18 cellular contexts compared by ENCODE assay signal in genomic region chr11:65946655-65947054, GRCh38. TPM values are rescaled to one million over a fixed set of nuclear protein-coding genes. Genes with fewer than 3 reads are reported as not detected.
DNase-seq lines count a peak whose midpoint lies in the region; ATAC-seq and TF ChIP-seq lines count a peak whose summit lies in the region.
"Had no signal": no experiment of that assay in that cellular context is flagged by ENCODE, and none has a peak within 500 bp of the region (broad histone marks: within the 10 kb centered on the region; RNA-seq: fewer than 3 reads in every experiment).

No MANE protein-coding gene starts in this region.

- no peak overlapping the region for H3K4me2 ChIP-seq in H9 (ENCODE audit: insufficient read depth, insufficient read length, low read length)
- H3K4me2 ChIP-seq: SK-N-SH had no signal

- no peak overlapping the region for H3K9ac ChIP-seq in H9 (ENCODE audit: extremely low read depth, insufficient read length, low read length)
- H3K9ac ChIP-seq: SK-N-SH had no signal

- H3K23me2 ChIP-seq in H9 (ENCODE audit: insufficient read length, low read depth, low read length, poor library complexity, severe bottlenecking) = peaks cover 8% of the 10 kb centered on the region

- no peak overlapping the region for H3K56ac ChIP-seq in H9 (ENCODE audit: insufficient read length, low read depth, low read length)

- no CpG with 5 or more reads among the region's 4 CpGs for WGBS in H9 (ENCODE audit: extremely low coverage, insufficient read length, low lambda C conversion rate)

- CTCF ChIA-PET in WTC11 (lab: Charles Lee) = interaction anchor here (0.5 to 3.9 kb wide), 10 partner anchors 12 to 276 kb away, joined by 3 to 29 read pairs (median 4); partner anchors contain the start of genes AP5B1, C11orf68, CCDC85B and FIBP
- CTCF ChIA-PET in RWPE1 (lab: Yijun Ruan, JAX) = no interaction called here

- H3K4me3 Mint-ChIP-seq in H9 = peak overlapping the region in 1 of 2 experiments; percentile 62; a peak in 1 of 5 replicates
- H3K4me3 Mint-ChIP-seq in WTC11 = peak overlapping the region; percentile 59; the same call in 1 of the 2 replicates
- H3K4me3 Mint-ChIP-seq in neural crest cell = no peak overlapping the region
- H3K4me3 Mint-ChIP-seq: CD14-positive monocyte had no signal

- H3K27ac Mint-ChIP-seq in H9 (peak overlapping the region in 2 of 3 experiments; percentile 94 to 95; a peak in 2 of 7 replicates), WTC11 (peak overlapping the region; percentile 45; the same call in 1 of the 2 replicates), neural crest cell (ENCODE audit: unreplicated experiment) (peak overlapping the region; percentile 50)

- no peak overlapping the region for H2BK5ac ChIP-seq in H9 (ENCODE audit: insufficient read length, low read length)

- peak overlapping the region; percentile 100 for H2BK12ac ChIP-seq in H9 (ENCODE audit: insufficient read length, low read depth, low read length)

- H3K14ac ChIP-seq in H9 (ENCODE audit: insufficient read depth, low read length) = peak overlapping the region; percentile 74

- H2AFZ ChIP-seq in H9 (ENCODE audit: low read length) = no peak overlapping the region

- no peak overlapping the region for H2BK120ac ChIP-seq in H9 (ENCODE audit: low read depth, low read length, poor library complexity, severe bottlenecking)

- H3K4me1 ChIP-seq in H9 (ENCODE audit: insufficient read depth, low read length) = peaks cover 11% of the 10 kb centered on the region

- peaks cover 0 to 18% (median 2%) of the 10 kb centered on the region in 3 experiments; a peak in 4 of 7 replicates for H3K36me3 Mint-ChIP-seq in H9 (ENCODE audit: insufficient read depth in 1 of 3, low read depth in 3 of 3)
- no peaks in the 10 kb centered on the region for H3K36me3 Mint-ChIP-seq in WTC11
- no peaks in the 10 kb centered on the region for H3K36me3 Mint-ChIP-seq in neural crest cell (ENCODE audit: low read depth)
- H3K36me3 Mint-ChIP-seq: CD14-positive monocyte had no signal

- peak overlapping the region; percentile 60 for H4K91ac ChIP-seq in H9 (ENCODE audit: insufficient read length, low read depth, low read length)

- H3K27ac ChIP-seq in H9 (ENCODE audit: insufficient read length, low read depth, low read length) = no peak overlapping the region
- no peak overlapping the region for H3K27ac ChIP-seq in WERI-Rb-1
- no peak overlapping the region for H3K27ac ChIP-seq in RWPE1

- no peaks in the 10 kb centered on the region for H3K36me3 ChIP-seq in WERI-Rb-1

- no peaks in the 10 kb centered on the region for H3K9me3 ChIP-seq in H9 (ENCODE audit: control insufficient read depth, low read depth, low read length)
- H3K9me3 ChIP-seq in WERI-Rb-1 (ENCODE audit: severe bottlenecking) = no peaks in the 10 kb centered on the region
- H3K9me3 ChIP-seq: SK-N-SH had no signal

- H3K23ac ChIP-seq in H9 (ENCODE audit: insufficient read length, low read depth, low read length) = no peak overlapping the region

- POLR2A ChIA-PET in WTC11 (lab: Charles Lee) = interaction anchor here (0.7 to 1.4 kb wide), 5 partner anchors 8 to 46 kb away, joined by 3 to 4 read pairs (median 3); partner anchors contain the start of gene FOSL1
- POLR2A ChIA-PET in RWPE1 (lab: Yijun Ruan, JAX; ENCODE audit: low non-redundant PET) = interaction anchor here (0.5 to 0.6 kb wide), 2 partner anchors 274 to 437 kb away, joined by 3 to 4 read pairs; no protein-coding TSS in a partner anchor

- no peaks in the 10 kb centered on the region for H3K79me2 ChIP-seq in H9 (ENCODE audit: insufficient read depth, low read length)

- H3K4me3 ChIP-seq in WERI-Rb-1 (ENCODE audit: low read depth, low read length) = no peak overlapping the region

- ATAC-seq in WTC11 = no peak

- H3K27me3 Mint-ChIP-seq in H9 (ENCODE audit: low read depth) (peaks cover 8% of the 10 kb centered on the region), WTC11 (ENCODE audit: low read depth) (peaks cover under 1% of the 10 kb centered on the region; the same call in 1 of the 2 replicates), neural crest cell (ENCODE audit: low read depth) (peaks cover 4% of the 10 kb centered on the region)

- no peak overlapping the region for H2BK15ac ChIP-seq in H9 (ENCODE audit: low read depth, low read length)

- H3K4me1 Mint-ChIP-seq in H9 (peaks cover 23 to 37% of the 10 kb centered on the region in 2 experiments), WTC11 (peaks cover 34% of the 10 kb centered on the region), neural crest cell (peaks cover 12% of the 10 kb centered on the region)

- H3T11ph ChIP-seq in H9 (ENCODE audit: low read length) = peak overlapping the region; percentile 40

- no peaks in the 10 kb centered on the region for H4K20me1 ChIP-seq in H9 (ENCODE audit: control insufficient read depth, insufficient read depth, insufficient read length)

- no peaks in the 10 kb centered on the region for H3K79me1 ChIP-seq in H9 (ENCODE audit: insufficient read depth, low read depth, low read length, poor library complexity, severe bottlenecking)

- H3K9me3 Mint-ChIP-seq in H9 = no peaks in the 10 kb centered on the region; a peak in 1 of 5 replicates
- no peaks in the 10 kb centered on the region for H3K9me3 Mint-ChIP-seq in WTC11
- no peaks in the 10 kb centered on the region for H3K9me3 Mint-ChIP-seq in neural crest cell

- no peak overlapping the region for H2BK20ac ChIP-seq in H9 (ENCODE audit: low read depth, low read length, poor library complexity, severe bottlenecking)

- peak overlapping the region; percentile 31 for H4K5ac ChIP-seq in H9 (ENCODE audit: insufficient read length, low read depth, low read length)

- H2AK5ac ChIP-seq in H9 (ENCODE audit: insufficient read length, low read length) = no peak overlapping the region

- no peaks in the 10 kb centered on the region for H3K27me3 ChIP-seq in H9 (ENCODE audit: insufficient read depth, low read length)
- H3K27me3 ChIP-seq in WERI-Rb-1 (ENCODE audit: insufficient read depth, low read depth, severe bottlenecking) = no peaks in the 10 kb centered on the region

- peak overlapping the region; percentile 88 for H3K18ac ChIP-seq in H9 (ENCODE audit: insufficient read length, low read depth, low read length)

- TF ChIP-seq CTCF in H9 (conservative IDR thresholded peaks at IDR 0.05) = no peak
- no peak for TF ChIP-seq CTCF in WTC11 (IDR thresholded peaks at IDR 0.05)
- TF ChIP-seq CTCF in neural crest cell (conservative IDR thresholded peaks at IDR 0.05) = no peak
- TF ChIP-seq CTCF in WERI-Rb-1 (IDR thresholded peaks at IDR 0.05; ENCODE audit: low read depth, low read length) = no peak
- no peak for TF ChIP-seq CTCF in RWPE1 (conservative IDR thresholded peaks at IDR 0.05; ENCODE audit: low read depth)

- peak overlapping the region; percentile 81 for H3K4ac ChIP-seq in H9 (ENCODE audit: low read depth, low read length)

- no peak overlapping the region for H4K8ac ChIP-seq in H9 (replicated peaks; ENCODE audit: insufficient read length, low read depth, low read length)

- no peak for DNase-seq in H9
- no peak for DNase-seq in WTC11 (ENCODE audit: low spot score)
- DNase-seq in neural crest cell (ENCODE audit: low read depth, low spot score) = no peak
- DNase-seq in HuH-7.5 (ENCODE audit: low spot score) = no peak
- DNase-seq in WERI-Rb-1 = no peak
- no peak for DNase-seq in RWPE1 (ENCODE audit: low spot score)
- DNase-seq: COR-L47, DMS153, EL, MV-4-11, NCI-H1436, NCI-H2029 treated with DMSO at 0.1 percent for 48 hours, NCI-H524, OCI-M1, SK-N-SH had no signal

TF ChIP-seq in WTC11, 78 proteins besides CTCF, POLR2A, EP300 and RAD21 (continues in another document):
- TF ChIP-seq KAT7 (CRISPR knock-in tag; IDR thresholded peaks at IDR 0.05; ENCODE audit: borderline replicate concordance) = no peak
- TF ChIP-seq GTF2I (CRISPR knock-in tag; conservative IDR thresholded peaks at IDR 0.05) = no peak
- no peak for TF ChIP-seq ZBTB21 (CRISPR knock-in tag; IDR thresholded peaks at IDR 0.05; ENCODE audit: borderline replicate concordance)
- TF ChIP-seq NFE2L1 (CRISPR knock-in tag; IDR thresholded peaks at IDR 0.05) = no peak
- no peak for TF ChIP-seq ARID4B (CRISPR knock-in tag; IDR thresholded peaks at IDR 0.05; ENCODE audit: borderline replicate concordance)

RNA-seq across cellular contexts. Expression of gene TSGA10IP, which starts 1.4 kb away (rescaled TPM):
- 2.2 and 3.1 TPM in 2 replicates for total RNA-seq in H9 (2021)
- total RNA-seq in WTC11 (2021) = 3.4 to 4.5 TPM (median 4.1 TPM) in 3 replicates
- total RNA-seq in neural crest cell = 1.8 and 2.7 TPM in 2 replicates
- total RNA-seq: A673, H4 had no signal

RNA-seq across cellular contexts. Expression of gene SART1, which starts 14.9 kb away (rescaled TPM):
- total RNA-seq in H9 (2021) (52.0 and 57.8 TPM in 2 replicates), WTC11 (2021) (52.3 to 57.0 TPM (median 52.5 TPM) in 3 replicates), neural crest cell (64.7 and 66.4 TPM in 2 replicates)

RNA-seq across cellular contexts. Expression of gene DRAP1, which starts 27.4 kb away (rescaled TPM):
- total RNA-seq in H9 (2021) (101 and 105 TPM in 2 replicates), WTC11 (2021) (111 to 129 TPM (median 114 TPM) in 3 replicates), neural crest cell (101 and 110 TPM in 2 replicates)

RNA-seq across cellular contexts. Expression of gene C11orf68, which starts 27.8 kb away (rescaled TPM):
- total RNA-seq in H9 (2021) = 14.0 and 15.7 TPM in 2 replicates
- 28.5 to 31.9 TPM (median 30.6 TPM) in 3 replicates for total RNA-seq in WTC11 (2021)
- 25.7 and 27.2 TPM in 2 replicates for total RNA-seq in neural crest cell

RNA-seq across cellular contexts. Expression of gene FOSL1, which starts 46.5 kb away (rescaled TPM):
- total RNA-seq in H9 (2021) (33.7 and 36.1 TPM in 2 replicates), WTC11 (2021) (16.3 to 20.5 TPM (median 17.1 TPM) in 3 replicates), neural crest cell (4.2 and 4.7 TPM in 2 replicates)
